ENCODE assay signal across 16 cellular contexts in genomic region chr17:82943751-82944150, GRCh38.
DNase-seq lines count a peak whose midpoint lies in the region; ATAC-seq and TF ChIP-seq lines count a peak whose summit lies in the region.
"Had no signal": no experiment of that assay in that cellular context is flagged by ENCODE, and none has a peak within 500 bp of the region (broad histone marks: within the 10 kb centered on the region; RNA-seq: fewer than 3 reads in every experiment).

No MANE protein-coding gene starts in this region.

- no peaks in the 10 kb centered on the region for H3K4me1 ChIP-seq in ovary (ENCODE audit: insufficient read depth)

- no peak for ATAC-seq in activated CD8-positive, alpha-beta memory T cell treated with anti-CD3 and anti-CD28 coated beads, Interleukin-2, amount 10 ng/mL, durations not matched to agents 7 days and 5 days
- ATAC-seq in natural killer cell treated with Interleukin-12 subunit alpha and Interleukin-12 subunit beta and Interleukin-15 and Interleukin-18, amount 100 ng/mL, for 72 hours, result no peak
- ATAC-seq in natural killer cell, result no peak

- H3K36me3 Mint-ChIP-seq in activated CD8-positive, alpha-beta memory T cell treated with anti-CD3 and anti-CD28 coated beads, Interleukin-2, amount 10 ng/mL, durations not matched to agents 7 days and 5 days, result peaks cover 60% of the 10 kb centered on the region
- H3K36me3 Mint-ChIP-seq in natural killer cell treated with Interleukin-12 subunit alpha and Interleukin-12 subunit beta and Interleukin-15 and Interleukin-18, amount 100 ng/mL, for 72 hours, result peaks cover 30% of the 10 kb centered on the region
- peaks cover 29% of the 10 kb centered on the region for H3K36me3 Mint-ChIP-seq in natural killer cell

- H3K27ac ChIP-seq in ovary, result no peak overlapping the region
- H3K27ac ChIP-seq: 22Rv1 had no signal

- H3K27me3 ChIP-seq in ovary, result no peaks in the 10 kb centered on the region

- H3K4me3 ChIP-seq in ovary, result no peak overlapping the region

- H3K27me3 Mint-ChIP-seq in activated CD8-positive, alpha-beta memory T cell treated with anti-CD3 and anti-CD28 coated beads, Interleukin-2, amount 10 ng/mL, durations not matched to agents 7 days and 5 days, result no peaks in the 10 kb centered on the region
- no peaks in the 10 kb centered on the region for H3K27me3 Mint-ChIP-seq in natural killer cell treated with Interleukin-12 subunit alpha and Interleukin-12 subunit beta and Interleukin-15 and Interleukin-18, amount 100 ng/mL, for 72 hours
- H3K27me3 Mint-ChIP-seq in natural killer cell (ENCODE audit: low read depth in 2 of 2), result no peaks in the 10 kb centered on the region

- H3K36me3 ChIP-seq in ovary, result no peaks in the 10 kb centered on the region

- DNase-seq in activated CD8-positive, alpha-beta memory T cell treated with anti-CD3 and anti-CD28 coated beads, Interleukin-2, amount 50 U/mL, for 4 hours, result peak; percentile 6
- no peak for DNase-seq in activated CD8-positive, alpha-beta memory T cell treated with anti-CD3 and anti-CD28 coated beads, Interleukin-2, amount 10 ng/mL, durations not matched to agents 7 days and 5 days
- peak; percentile 12 for DNase-seq in natural killer cell treated with Interleukin-12 subunit alpha and Interleukin-12 subunit beta and Interleukin-15 and Interleukin-18, amount 100 ng/mL, for 72 hours (ENCODE audit: low spot score)
- DNase-seq in natural killer cell (no peak), ovary (peak in 3 of 5 donors; percentile 6 to 14 (median 10)), activated gamma-delta T cell treated with Interleukin-2 at 50 U/mL for 16 hours (no peak), HUDEP-2 (lab: John Stamatoyannopoulos, UW; ENCODE audit: unreplicated experiment in 76 of 76) (no peak), NCI-H446 (lab: John Stamatoyannopoulos, UW) (no peak)
- DNase-seq: GF-D8; NCI-H1436; NCI-H226; NCI-H69; NK-92 treated with Interleukin-12 subunit alpha and Interleukin-12 subunit beta, amount 100 ng/mL, for 24 hours; OCI-M1 had no signal

- no peak for TF ChIP-seq POLR2A in ovary (IDR thresholded peaks at IDR 0.05)

- peaks cover 2 to 21% of the 10 kb centered on the region in 2 donors for H3K9me3 ChIP-seq in ovary

- H3K27ac Mint-ChIP-seq in activated CD8-positive, alpha-beta memory T cell treated with anti-CD3 and anti-CD28 coated beads, Interleukin-2, amount 10 ng/mL, durations not matched to agents 7 days and 5 days, result no peak overlapping the region
- H3K27ac Mint-ChIP-seq in natural killer cell treated with Interleukin-12 subunit alpha and Interleukin-12 subunit beta and Interleukin-15 and Interleukin-18, amount 100 ng/mL, for 72 hours, result no peak overlapping the region
- no peak overlapping the region for H3K27ac Mint-ChIP-seq in natural killer cell
- H3K27ac Mint-ChIP-seq: CD8-positive, alpha-beta memory T cell had no signal

- no peaks in the 10 kb centered on the region for H3K4me1 Mint-ChIP-seq in activated CD8-positive, alpha-beta memory T cell treated with anti-CD3 and anti-CD28 coated beads, Interleukin-2, amount 10 ng/mL, durations not matched to agents 7 days and 5 days
- H3K4me1 Mint-ChIP-seq in natural killer cell treated with Interleukin-12 subunit alpha and Interleukin-12 subunit beta and Interleukin-15 and Interleukin-18, amount 100 ng/mL, for 72 hours (ENCODE audit: low read depth in 2 of 2), result peaks cover 0 to 9% of the 10 kb centered on the region in 2 donors
- peaks cover 9 to 11% of the 10 kb centered on the region in 2 donors for H3K4me1 Mint-ChIP-seq in natural killer cell

- TF ChIP-seq EP300 in ovary (IDR thresholded peaks at IDR 0.05), result no peak

- TF ChIP-seq CTCF in natural killer cell (IDR thresholded peaks at IDR 0.05) (no peak), ovary (IDR thresholded peaks at IDR 0.05) (no peak)

- WGBS in ovary, 3 donors, result 90 to 93% (median 91%) methylated on average over 8 of the region's 8 CpGs

- CTCF ChIA-PET in activated CD8-positive, alpha-beta memory T cell treated with anti-CD3 and anti-CD28 coated beads, Interleukin-2, amount 10 ng/mL, durations not matched to agents 7 days and 5 days (lab: Charles Lee), result no interaction called here

- H3K9me3 Mint-ChIP-seq in activated CD8-positive, alpha-beta memory T cell treated with anti-CD3 and anti-CD28 coated beads, Interleukin-2, amount 10 ng/mL, durations not matched to agents 7 days and 5 days (ENCODE audit: low read depth), result peaks cover 24% of the 10 kb centered on the region
- peaks cover 13% of the 10 kb centered on the region for H3K9me3 Mint-ChIP-seq in natural killer cell treated with Interleukin-12 subunit alpha and Interleukin-12 subunit beta and Interleukin-15 and Interleukin-18, amount 100 ng/mL, for 72 hours
- H3K9me3 Mint-ChIP-seq in natural killer cell, result peaks cover 7 to 14% of the 10 kb centered on the region in 2 donors

- no peak overlapping the region for H3K4me3 Mint-ChIP-seq in activated CD8-positive, alpha-beta memory T cell treated with anti-CD3 and anti-CD28 coated beads, Interleukin-2, amount 10 ng/mL, durations not matched to agents 7 days and 5 days
- no peak overlapping the region for H3K4me3 Mint-ChIP-seq in natural killer cell treated with Interleukin-12 subunit alpha and Interleukin-12 subunit beta and Interleukin-15 and Interleukin-18, amount 100 ng/mL, for 72 hours
- no peak overlapping the region for H3K4me3 Mint-ChIP-seq in natural killer cell

- intact Hi-C loops in natural killer cell (cut with micrococcal nuclease) (no loop called here), ovary (cut with DNase I) (no loop called here)

Comparison
In these comparisons a context has a peak if more than half of its experiments do, and no peak if none do; other contexts are left out.
1. DNase-seq: peak in activated CD8-positive, alpha-beta memory T cell treated with anti-CD3 and anti-CD28 coated beads, Interleukin-2, amount 50 U/mL, for 4 hours (single experiment), natural killer cell treated with Interleukin-12 subunit alpha and Interleukin-12 subunit beta and Interleukin-15 and Interleukin-18, amount 100 ng/mL, for 72 hours (single experiment) and ovary (3 of 5); none in activated CD8-positive, alpha-beta memory T cell treated with anti-CD3 and anti-CD28 coated beads, Interleukin-2, amount 10 ng/mL, durations not matched to agents 7 days and 5 days (single experiment), natural killer cell (single experiment), activated gamma-delta T cell treated with Interleukin-2 at 50 U/mL for 16 hours (single experiment), HUDEP-2 (0 of 76) and NCI-H446 (0 of 2).